ENCODE assay signal across 7 cellular contexts in the genomic region with DNA sequence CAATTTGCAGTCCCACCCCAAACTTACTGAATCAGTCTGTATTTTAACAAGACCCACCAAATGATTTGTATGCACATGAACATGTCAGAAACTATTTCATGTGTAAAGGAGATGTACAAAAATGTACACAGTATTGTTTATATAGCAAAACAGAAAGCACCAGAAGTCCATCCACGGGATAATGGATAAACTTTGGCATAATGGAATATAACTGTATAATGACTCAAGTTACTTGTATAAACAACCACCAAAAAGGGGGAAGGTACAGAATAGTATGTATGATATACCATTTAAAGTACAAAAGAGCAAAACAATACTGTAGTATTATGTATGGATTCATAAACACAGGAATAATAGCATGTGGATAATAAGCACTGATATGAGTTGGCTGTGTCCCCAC.
"Had no signal": no experiment of that assay in that cellular context is flagged by ENCODE, and none has a peak within 500 bp of the region (broad histone marks: within the 10 kb centered on the region; RNA-seq: fewer than 3 reads in every experiment).

No MANE protein-coding gene starts in this region.

- H3K4me3 Mint-ChIP-seq: GM23338, H9 had no signal

- H3K27ac ChIP-seq: HL-60 had no signal

- H3K27ac Mint-ChIP-seq: GM23338 had no signal

- ATAC-seq: GM23338, HepG2, K562 had no signal

- H3K4me2 ChIP-seq: GM23338 had no signal

- H3K4me1 Mint-ChIP-seq: H9 had no signal

- H2AFZ ChIP-seq: GM23338 had no signal

- H3K9me3 Mint-ChIP-seq: GM23338, H9 had no signal

- DNase-seq: H9, HCEC 1CT, KG1 had no signal

- H3K4me3 ChIP-seq: GM23338, K562 had no signal
